Comparison of ENCODE assay signal across 8 cellular contexts in genomic region chr6:121436966-121437756, GRCh38. TPM values are rescaled to one million over a fixed set of nuclear protein-coding genes. Genes with fewer than 3 reads are reported as not detected.
DNase-seq lines count a peak whose midpoint lies in the region; ATAC-seq and TF ChIP-seq lines count a peak whose summit lies in the region.

No MANE protein-coding gene starts in this region.

- H3K9me3 Mint-ChIP-seq in activated naive CD8-positive, alpha-beta T cell treated with anti-CD3 and anti-CD28 coated beads, Interleukin-2, amount 10 ng/mL, durations not matched to agents 7 days and 5 days = no peaks in the 10 kb centered on the region

- peak; percentile 36 for ATAC-seq in activated naive CD8-positive, alpha-beta T cell treated with anti-CD3 and anti-CD28 coated beads, Interleukin-2, amount 10 ng/mL, durations not matched to agents 7 days and 5 days (ENCODE audit: low read depth)
- ATAC-seq in left cardiac atrium (peak; percentile 54 to 60), HG03521 (IDR thresholded peaks at IDR 0.05; ENCODE audit: unreplicated experiment) (no peak)

- peak overlapping the region; percentile 90 for H3K4me3 Mint-ChIP-seq in activated naive CD8-positive, alpha-beta T cell treated with anti-CD3 and anti-CD28 coated beads, Interleukin-2, amount 10 ng/mL, durations not matched to agents 7 days and 5 days

- H3K27me3 ChIP-seq in AG04450 (ENCODE audit: control insufficient read depth, insufficient read depth, low read length) (no peaks in the 10 kb centered on the region), HUES64 (ENCODE audit: insufficient read depth, low read length) (no peaks in the 10 kb centered on the region)

- peak overlapping the region; percentile 83 for H3K27ac ChIP-seq in AG04450 (ENCODE audit: low read depth, low read length)
- peak overlapping the region; percentile 99 for H3K27ac ChIP-seq in HUES64 (ENCODE audit: low read depth, low read length)

- no peaks in the 10 kb centered on the region for H3K36me3 Mint-ChIP-seq in activated naive CD8-positive, alpha-beta T cell treated with anti-CD3 and anti-CD28 coated beads, Interleukin-2, amount 10 ng/mL, durations not matched to agents 7 days and 5 days

- POLR2A ChIA-PET in AG04450 (lab: Yijun Ruan, JAX) = interaction anchor here (0.5 to 1.6 kb wide), 7 partner anchors 14 to 507 kb away, joined by 3 to 9 read pairs (median 4); no protein-coding TSS in a partner anchor
- POLR2A ChIA-PET in activated naive CD8-positive, alpha-beta T cell treated with anti-CD3 and anti-CD28 coated beads, Interleukin-2, amount 10 ng/mL, durations not matched to agents 7 days and 5 days (lab: Charles Lee) = no interaction called here

- H3K9ac ChIP-seq in HUES64 (ENCODE audit: low read depth, low read length) = peak overlapping the region; percentile 100

- H3K4me1 ChIP-seq in HUES64 (ENCODE audit: insufficient read depth, low read length) = peaks cover 51% of the 10 kb centered on the region

- peaks cover 25% of the 10 kb centered on the region for H3K36me3 ChIP-seq in HUES64 (ENCODE audit: insufficient read depth, low read length)

- H3K4me3 ChIP-seq in AG04450 (ENCODE audit: low read depth, low read length) = peak overlapping the region; percentile 87
- H3K4me3 ChIP-seq in HUES64 (ENCODE audit: low read length) = peak overlapping the region; percentile 99

- H3K27me3 Mint-ChIP-seq in activated naive CD8-positive, alpha-beta T cell treated with anti-CD3 and anti-CD28 coated beads, Interleukin-2, amount 10 ng/mL, durations not matched to agents 7 days and 5 days = peaks cover 45% of the 10 kb centered on the region

- WGBS in HUES64 = under 1% methylated on average over 40 of the region's 41 CpGs

- DNase-seq in AG04450 (ENCODE audit: low read depth, low spot score) (peak; percentile 11), left cardiac atrium (peak; percentile 64), posterior vena cava (ENCODE audit: low spot score) (peak; percentile 83), midbrain (lab: John Stamatoyannopoulos, UW) (no peak), NCI-H146 treated with DMSO at 0.1 percent for 48 hours (lab: John Stamatoyannopoulos, UW; ENCODE audit: unreplicated experiment) (no peak)
- DNase-seq in activated naive CD8-positive, alpha-beta T cell treated with anti-CD3 and anti-CD28 coated beads, Interleukin-2, amount 10 ng/mL, durations not matched to agents 7 days and 5 days = peak; percentile 41

- intact Hi-C loops in left cardiac atrium (cut with DNase I) (loop anchor here (10.0 kb wide), 2 partner anchors 148 to 408 kb away; no protein-coding TSS in a partner anchor), posterior vena cava (cut with DNase I) (loop anchor here (10.0 kb wide), 2 partner anchors 328 to 748 kb away; no protein-coding TSS in a partner anchor)

- H3K27ac Mint-ChIP-seq in activated naive CD8-positive, alpha-beta T cell treated with anti-CD3 and anti-CD28 coated beads, Interleukin-2, amount 10 ng/mL, durations not matched to agents 7 days and 5 days = no peak overlapping the region

- no peak for TF ChIP-seq CTCF in AG04450 (IDR thresholded peaks at IDR 0.05; ENCODE audit: low read depth, low read length)

- peaks cover 15% of the 10 kb centered on the region for H3K4me1 Mint-ChIP-seq in activated naive CD8-positive, alpha-beta T cell treated with anti-CD3 and anti-CD28 coated beads, Interleukin-2, amount 10 ng/mL, durations not matched to agents 7 days and 5 days

- CTCF ChIA-PET in AG04450 (lab: Charles Lee) = interaction anchor here (0.8 to 10.1 kb wide), 6 partner anchors 55 to 747 kb away, joined by 3 to 83 read pairs (median 6); no protein-coding TSS in a partner anchor

- H3K9me3 ChIP-seq in AG04450 (ENCODE audit: control insufficient read depth, insufficient read depth, low read length) = peaks cover 3% of the 10 kb centered on the region; the same call in 1 of the 2 replicates
- H3K9me3 ChIP-seq in HUES64 (ENCODE audit: insufficient read depth, low read depth, low read length) = no peaks in the 10 kb centered on the region

RNA-seq across cellular contexts. Expression of gene GJA1, which starts 1.7 kb away (rescaled TPM):
- polyA plus RNA-seq in AG04450 (2011; rRNA removed) = 261 and 323 TPM in 2 replicates
- polyA minus RNA-seq in AG04450 (2011; rRNA and poly(A)+ RNA removed) = 234 and 259 TPM in 2 replicates
- 665 TPM for polyA plus RNA-seq in HUES64 (2013, experiment 1 of 2)
- 644 TPM for polyA plus RNA-seq in HUES64 (2013, experiment 2 of 2)
- not detected for total RNA-seq in activated naive CD8-positive, alpha-beta T cell treated with anti-CD3 and anti-CD28 coated beads, Interleukin-2, amount 10 ng/mL, durations not matched to agents 7 days and 5 days
- 100 to 1,000 TPM; 160 to 218 TPM for total RNA-seq in left cardiac atrium
- total RNA-seq in posterior vena cava = 10 to 100 TPM; 50.0 to 68.2 TPM

Comparison
In these comparisons a context has a peak if more than half of its experiments do, and no peak if none do; other contexts are left out.
1. DNase-seq: peak in AG04450 (single experiment), activated naive CD8-positive, alpha-beta T cell treated with anti-CD3 and anti-CD28 coated beads, Interleukin-2, amount 10 ng/mL, durations not matched to agents 7 days and 5 days (single experiment), left cardiac atrium (single experiment) and posterior vena cava (single experiment); none in midbrain (single experiment) and NCI-H146 treated with DMSO at 0.1 percent for 48 hours (single experiment).
2. RNA of gene GJA1, which starts 1.7 kb away (total RNA-seq): 160 to 218 TPM in left cardiac atrium and 50.0 to 68.2 TPM in posterior vena cava; not detected in activated naive CD8-positive, alpha-beta T cell treated with anti-CD3 and anti-CD28 coated beads, Interleukin-2, amount 10 ng/mL, durations not matched to agents 7 days and 5 days; every median in the first group is over 10 times any median in the second.